8 cellular contexts compared by ENCODE assay signal in the genomic region with DNA sequence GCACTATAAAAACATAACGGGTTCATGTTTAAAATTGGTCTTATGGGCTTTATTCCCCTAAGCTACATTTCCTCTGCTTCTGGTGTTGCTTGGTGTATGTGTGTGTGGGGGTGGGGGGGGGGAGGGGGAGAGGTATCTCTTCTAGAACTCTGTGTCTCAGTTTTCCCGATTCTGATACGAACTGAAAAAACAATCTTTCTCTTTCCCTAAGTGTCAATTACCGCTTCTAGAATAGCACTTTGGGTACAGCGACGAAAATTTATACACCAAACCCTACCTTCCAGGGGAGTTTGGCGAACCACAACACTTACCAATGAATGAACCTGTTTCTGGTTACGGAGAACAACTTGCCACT. TPM values are rescaled to one million over a fixed set of nuclear protein-coding genes. Genes with fewer than 3 reads are reported as not detected.
DNase-seq lines count a peak whose midpoint lies in the region; ATAC-seq and TF ChIP-seq lines count a peak whose summit lies in the region.

No MANE protein-coding gene starts in this region.

- peaks cover 4% of the 10 kb centered on the region for H3K36me3 Mint-ChIP-seq in T-helper 17 cell (ENCODE audit: low read depth)

- H3K4me3 ChIP-seq in GM12865 (ENCODE audit: low read depth, low read length) (peak overlapping the region; percentile 93), fibroblast of pulmonary artery (replicated peaks; ENCODE audit: low read depth, low read length) (peak overlapping the region; percentile 99), retinal pigment epithelial cell (ENCODE audit: low read length) (peak overlapping the region; percentile 97)

- H3K27me3 Mint-ChIP-seq in T-helper 17 cell = no peaks in the 10 kb centered on the region

- no peak for ATAC-seq in T-helper 17 cell
- no peak for ATAC-seq in GM21381 (IDR thresholded peaks at IDR 0.05; ENCODE audit: unreplicated experiment)
- ATAC-seq in GM18870 (IDR thresholded peaks at IDR 0.05; ENCODE audit: unreplicated experiment) = no peak

- peaks cover 43% of the 10 kb centered on the region for H3K4me1 Mint-ChIP-seq in T-helper 17 cell

- no peaks in the 10 kb centered on the region for H3K9me3 ChIP-seq in T-helper 17 cell (ENCODE audit: control insufficient read depth, low read length, poor library complexity, severe bottlenecking)

- no peak for DNase-seq in GM12865 (ENCODE audit: low read depth)
- DNase-seq in T-helper 17 cell = no peak
- DNase-seq in fibroblast of pulmonary artery (ENCODE audit: low read depth) = no peak
- DNase-seq in retinal pigment epithelial cell (ENCODE audit: low read depth) = no peak
- no peak for DNase-seq in islet precursor cell
- no peak for DNase-seq in NCI-H524 (lab: John Stamatoyannopoulos, UW)

- H3K4me3 Mint-ChIP-seq in T-helper 17 cell = peak overlapping the region; percentile 98

- H3K27ac Mint-ChIP-seq in T-helper 17 cell = no peak overlapping the region

- TF ChIP-seq CTCF in GM12865 (IDR thresholded peaks at IDR 0.05; ENCODE audit: insufficient read depth, low read depth, low read length, missing control alignments) (no peak), fibroblast of pulmonary artery (IDR thresholded peaks at IDR 0.05; ENCODE audit: low read length, missing control alignments) (no peak), retinal pigment epithelial cell (conservative IDR thresholded peaks at IDR 0.05; ENCODE audit: low read depth, low read length) (no peak)

RNA-seq across cellular contexts. Expression of a gene that starts 0.6 kb away (rescaled TPM):
- 10 to 100 TPM; 50.0 to 54.6 TPM for total RNA-seq in T-helper 17 cell
